In genomic region chr3:185561374-185561943, GRCh38 we compare ENCODE assay signal across 15 cellular contexts. TPM values are rescaled to one million over a fixed set of nuclear protein-coding genes. Genes with fewer than 3 reads are reported as not detected.
DNase-seq lines count a peak whose midpoint lies in the region; ATAC-seq, FAIRE-seq and TF ChIP-seq lines count a peak whose summit lies in the region.
"Had no signal": no experiment of that assay in that cellular context is flagged by ENCODE, and none has a peak within 500 bp of the region (broad histone marks: within the 10 kb centered on the region; RNA-seq: fewer than 3 reads in every experiment).

No MANE protein-coding gene starts in this region.

- POLR2A ChIA-PET in activated CD8-positive, alpha-beta T cell treated with anti-CD3 and anti-CD28 coated beads for 36 hours (lab: Charles Lee) = no interaction called here
- POLR2A ChIA-PET in activated CD8-positive, alpha-beta T cell treated with anti-CD3 and anti-CD28 coated beads, Interleukin-2, amount 10 ng/mL, durations not matched to agents 7 days and 5 days (lab: Charles Lee) = no interaction called here
- POLR2A ChIA-PET in GM12878 (lab: Charles Lee) = interaction anchor here (0.6 kb wide), 1 partner anchor 25 kb away, joined by 4 read pairs; no protein-coding TSS in a partner anchor

- TF ChIP-seq EP300 in GM12878 (IDR thresholded peaks at IDR 0.05; ENCODE audit: borderline replicate concordance in 1 of 2, control insufficient read depth in 1 of 2, low read depth in 2 of 2, low read length in 2 of 2) = no peak

- no peak overlapping the region for H3K4me3 Mint-ChIP-seq in activated CD8-positive, alpha-beta T cell treated with anti-CD3 and anti-CD28 coated beads for 36 hours
- H3K4me3 Mint-ChIP-seq in activated CD8-positive, alpha-beta T cell treated with anti-CD3 and anti-CD28 coated beads, Interleukin-2, amount 10 ng/mL, durations not matched to agents 7 days and 5 days = no peak overlapping the region
- H3K4me3 Mint-ChIP-seq: activated T-helper 1 cell treated with anti-CD3 and anti-CD28 coated beads, Interleukin-12 subunit alpha, Interleukin-12 subunit beta, Interleukin-2, Interleukin-4 antibody, amounts not matched to agents 30 ng/mL and 10 ng/mL and 1 ng/mL, durations not matched to agents 14 hours and 24 hours and 36 hours had no signal

- H3K27ac Mint-ChIP-seq in activated CD8-positive, alpha-beta T cell treated with anti-CD3 and anti-CD28 coated beads for 36 hours = no peak overlapping the region
- H3K27ac Mint-ChIP-seq in activated CD8-positive, alpha-beta T cell treated with anti-CD3 and anti-CD28 coated beads, Interleukin-2, amount 10 ng/mL, durations not matched to agents 7 days and 5 days = no peak overlapping the region
- H3K27ac Mint-ChIP-seq: activated T-helper 1 cell treated with anti-CD3 and anti-CD28 coated beads, Interleukin-12 subunit alpha, Interleukin-12 subunit beta, Interleukin-2, Interleukin-4 antibody, amounts not matched to agents 30 ng/mL and 10 ng/mL and 1 ng/mL, durations not matched to agents 14 hours and 24 hours and 36 hours had no signal

- CTCF ChIA-PET in activated CD8-positive, alpha-beta T cell treated with anti-CD3 and anti-CD28 coated beads for 36 hours (lab: Charles Lee) = interaction anchor here (4.0 kb wide), 1 partner anchor 14 kb away, joined by 26 read pairs; no protein-coding TSS in a partner anchor
- CTCF ChIA-PET in activated CD8-positive, alpha-beta T cell treated with anti-CD3 and anti-CD28 coated beads, Interleukin-2, amount 10 ng/mL, durations not matched to agents 7 days and 5 days (lab: Charles Lee) = interaction anchor here (1.0 kb wide), 1 partner anchor 15 kb away, joined by 7 read pairs; no protein-coding TSS in a partner anchor
- CTCF ChIA-PET in GM12878 (lab: Yijun Ruan, JAX) = interaction anchor here (1.0 to 4.3 kb wide), 3 partner anchors 13 to 198 kb away, joined by 5 to 40 read pairs (median 20); partner anchors contain the start of gene MAP3K13

- no peak for TF ChIP-seq POLR2A in GM12878 (IDR thresholded peaks at IDR 0.05; ENCODE audit: low read depth, low read length)
- TF ChIP-seq POLR2A in testis (IDR thresholded peaks at IDR 0.05) = no peak

- H3K4me3 ChIP-seq in GM12878 (no peak overlapping the region), testis (no peak overlapping the region)

- 58% methylated on average over 8 of the region's 8 CpGs for WGBS in GM12878 (ENCODE audit: insufficient coverage, insufficient replicate concordance, low lambda C conversion rate, missing lambda C conversion rate)
- WGBS in testis, 2 donors = 39 to 43% methylated on average over 8 of the region's 8 CpGs

- peaks cover 3% of the 10 kb centered on the region for H3K27me3 Mint-ChIP-seq in activated CD8-positive, alpha-beta T cell treated with anti-CD3 and anti-CD28 coated beads for 36 hours
- H3K27me3 Mint-ChIP-seq in activated CD8-positive, alpha-beta T cell treated with anti-CD3 and anti-CD28 coated beads, Interleukin-2, amount 10 ng/mL, durations not matched to agents 7 days and 5 days (ENCODE audit: low read depth) = peaks cover 2% of the 10 kb centered on the region

- FAIRE-seq in GM12878 (lab: Jason Lieb, UNC) (no peak), frontal cortex (lab: Jason Lieb, UNC) (no peak)
- FAIRE-seq: HTR-8/SVneo had no signal

- TF ChIP-seq RAD21 in GM12878 (IDR thresholded peaks at IDR 0.05; ENCODE audit: insufficient read depth, low read depth, low read length) = no peak

- H3K36me3 ChIP-seq in GM12878 (ENCODE audit: control insufficient read depth in 2 of 2, insufficient read depth in 2 of 2, low read length in 1 of 2) (no peaks in the 10 kb centered on the region), testis (ENCODE audit: low read depth, missing control alignments) (no peaks in the 10 kb centered on the region)

- peak; percentile 38 for ATAC-seq in activated CD8-positive, alpha-beta T cell treated with anti-CD3 and anti-CD28 coated beads for 36 hours
- ATAC-seq in activated CD8-positive, alpha-beta T cell treated with anti-CD3 and anti-CD28 coated beads, Interleukin-2, amount 10 ng/mL, durations not matched to agents 7 days and 5 days = no peak
- ATAC-seq in GM12878 = no peak
- no peak for ATAC-seq in HG03354 (IDR thresholded peaks at IDR 0.05; ENCODE audit: poor library complexity, severe bottlenecking, unreplicated experiment)

- in situ Hi-C loops in GM12878 (cut with MboI) = no loop called here

- intact Hi-C loops in activated CD8-positive, alpha-beta T cell treated with anti-CD3 and anti-CD28 coated beads for 36 hours (cut with micrococcal nuclease) = no loop called here
- intact Hi-C loops in GM12878 (cut with micrococcal nuclease; ENCODE audit: unreplicated experiment) = no loop called here
- intact Hi-C loops in testis (cut with DNase I; ENCODE audit: low total_unique reads) = no loop called here

- H3K9me3 Mint-ChIP-seq in activated CD8-positive, alpha-beta T cell treated with anti-CD3 and anti-CD28 coated beads for 36 hours = no peaks in the 10 kb centered on the region
- H3K9me3 Mint-ChIP-seq in activated CD8-positive, alpha-beta T cell treated with anti-CD3 and anti-CD28 coated beads, Interleukin-2, amount 10 ng/mL, durations not matched to agents 7 days and 5 days (ENCODE audit: insufficient read depth) = no peaks in the 10 kb centered on the region
- H3K9me3 Mint-ChIP-seq: activated T-helper 1 cell treated with anti-CD3 and anti-CD28 coated beads, Interleukin-12 subunit alpha, Interleukin-12 subunit beta, Interleukin-2, Interleukin-4 antibody, amounts not matched to agents 30 ng/mL and 10 ng/mL and 1 ng/mL, durations not matched to agents 14 hours and 24 hours and 36 hours had no signal

- no peak for DNase-seq in activated CD8-positive, alpha-beta T cell treated with anti-CD3 and anti-CD28 coated beads for 36 hours
- DNase-seq in activated CD8-positive, alpha-beta T cell treated with anti-CD3 and anti-CD28 coated beads, Interleukin-2, amount 10 ng/mL, durations not matched to agents 7 days and 5 days = no peak
- DNase-seq in GM12878 (ENCODE audit: low read depth, low spot score) (no peak), medulla oblongata (ENCODE audit: extremely low spot score) (peak; percentile 29), testis (peak; percentile 52), SW480 (ENCODE audit: low spot score) (no peak), frontal cortex (ENCODE audit: low spot score in 2 of 2) (no peak)
- DNase-seq: central memory CD4-positive, alpha-beta T cell; DMS53; kidney glomerular epithelial cell; NCI-H2029 had no signal

- no TSS peak for BruUV-seq in GM12878 (replicated peaks; lab: Mats Ljungman, UMichigan)

- H3K4me1 Mint-ChIP-seq in activated CD8-positive, alpha-beta T cell treated with anti-CD3 and anti-CD28 coated beads for 36 hours (ENCODE audit: low read depth) = peaks cover 21% of the 10 kb centered on the region
- peaks cover 17% of the 10 kb centered on the region for H3K4me1 Mint-ChIP-seq in activated CD8-positive, alpha-beta T cell treated with anti-CD3 and anti-CD28 coated beads, Interleukin-2, amount 10 ng/mL, durations not matched to agents 7 days and 5 days (ENCODE audit: low read depth)

- RAD21 ChIA-PET in GM12878 (lab: Charles Lee; ENCODE audit: unreplicated experiment) = interaction anchor here (0.7 to 1.2 kb wide), 2 partner anchors 23 to 66 kb away, joined by 3 read pairs; no protein-coding TSS in a partner anchor

- H3K36me3 Mint-ChIP-seq in activated CD8-positive, alpha-beta T cell treated with anti-CD3 and anti-CD28 coated beads for 36 hours (ENCODE audit: low read depth) = no peaks in the 10 kb centered on the region
- H3K36me3 Mint-ChIP-seq in activated CD8-positive, alpha-beta T cell treated with anti-CD3 and anti-CD28 coated beads, Interleukin-2, amount 10 ng/mL, durations not matched to agents 7 days and 5 days (ENCODE audit: low read depth) = no peaks in the 10 kb centered on the region

- H4K20me1 ChIP-seq in GM12878 (ENCODE audit: control insufficient read depth, insufficient read depth) = no peaks in the 10 kb centered on the region

- peak overlapping the region; percentile 47 for H2AFZ ChIP-seq in GM12878 (ENCODE audit: control insufficient read depth, low read depth, low read length)

- SMC1A ChIA-PET in GM12878 (lab: Charles Lee; ENCODE audit: uncharacterized antibody, unreplicated experiment) = interaction anchor here (3.7 kb wide), 1 partner anchor 13 kb away, joined by 23 read pairs; no protein-coding TSS in a partner anchor

- no peak overlapping the region for H3K9ac ChIP-seq in GM12878 (ENCODE audit: control insufficient read depth, insufficient read depth, low read length)

- no peak for TF ChIP-seq CTCF in activated CD8-positive, alpha-beta T cell treated with anti-CD3 and anti-CD28 coated beads for 36 hours (IDR thresholded peaks at IDR 0.05)
- TF ChIP-seq CTCF in GM12878 (IDR thresholded peaks at IDR 0.05 in 2 of 3, conservative IDR thresholded peaks at IDR 0.05 in 1 of 3; ENCODE audit: control insufficient read depth in 2 of 3, extremely low read depth in 1 of 3, insufficient read depth in 1 of 3, low read depth in 3 of 3, low read length in 3 of 3) = no peak
- no peak for TF ChIP-seq CTCF in testis (IDR thresholded peaks at IDR 0.05)

- H3K27ac ChIP-seq in GM12878 (ENCODE audit: control insufficient read depth, insufficient read depth) (no peak overlapping the region), testis (no peak overlapping the region)

- H3K79me2 ChIP-seq in GM12878 (ENCODE audit: control insufficient read depth, insufficient read depth, low read length) = no peaks in the 10 kb centered on the region

- peaks cover 18% of the 10 kb centered on the region for H3K4me1 ChIP-seq in GM12878 (ENCODE audit: control insufficient read depth, insufficient read depth, low read length)
- H3K4me1 ChIP-seq in testis = no peaks in the 10 kb centered on the region

- H3K27me3 ChIP-seq in GM12878 (replicated peaks in 1 of 2; ENCODE audit: control insufficient read depth in 2 of 2, insufficient read depth in 2 of 2, low read length in 1 of 2) (no peaks in the 10 kb centered on the region), testis (no peaks in the 10 kb centered on the region)

- H3K4me2 ChIP-seq in GM12878 (ENCODE audit: control insufficient read depth, insufficient read depth) = peak overlapping the region; percentile 38; the same call in 1 of the 2 replicates

- no peaks in the 10 kb centered on the region for H3K9me3 ChIP-seq in GM12878 (replicated peaks; ENCODE audit: control insufficient read depth, insufficient read depth, low read length)
- no peaks in the 10 kb centered on the region for H3K9me3 ChIP-seq in testis

RNA-seq across cellular contexts. Expression of gene LIPH, which starts 9.1 kb away (rescaled TPM):
- total RNA-seq in activated CD8-positive, alpha-beta T cell treated with anti-CD3 and anti-CD28 coated beads for 36 hours = not detected
- total RNA-seq in activated CD8-positive, alpha-beta T cell treated with anti-CD3 and anti-CD28 coated beads, Interleukin-2, amount 10 ng/mL, durations not matched to agents 7 days and 5 days = not detected
- total RNA-seq in GM12878 (2013; cell fraction: nucleolus; rRNA removed) = 10.0 and 12.6 TPM in 2 replicates
- total RNA-seq in GM12878 (2014; rRNA removed) = 6.8 and 8.0 TPM in 2 replicates
- total RNA-seq in GM12878 (2014; rRNA removed; fragmentation: Illumina TruSeq; extraction: Trizol) = 4.9 and 5.4 TPM in 2 replicates
- total RNA-seq in GM12878 (2021) = 8.8 and 9.1 TPM in 2 replicates
- polyA plus RNA-seq in GM12878 (2011; ENCODE audit: low read depth) = 2.0 TPM
- 11.1 and 11.7 TPM in 2 replicates for polyA plus RNA-seq in GM12878 (2011; rRNA removed)
- 5.0 and 5.6 TPM in 2 replicates for polyA plus RNA-seq in GM12878 (2011; cell fraction: cytosol; rRNA removed)
- 3.1 and 3.6 TPM in 2 replicates for polyA plus RNA-seq in GM12878 (2011; cell fraction: nucleus; rRNA removed)
- polyA plus RNA-seq in GM12878 (2012) = 1.9 and 4.7 TPM in 2 replicates
- polyA plus RNA-seq in GM12878 (2014; fragmentation: Illumina TruSeq; extraction: Trizol) = 7.8 and 11.6 TPM in 2 replicates
- polyA plus RNA-seq in GM12878 (2014; fragmentation: Nextera tagmentation; extraction: Ambion mirVana) = 1 to 10 TPM; 2.2 to 4.7 TPM
- 4.2 and 5.7 TPM in 2 replicates for polyA plus RNA-seq in GM12878 (2014; rRNA removed)
- polyA plus RNA-seq in GM12878 (2016; fragmentation: Nextera tagmentation; extraction: Ambion mirVana) = 1 to 10 TPM; 5.1 TPM
- polyA minus RNA-seq in GM12878 (2011; rRNA and poly(A)+ RNA removed) = 14.4 and 16.4 TPM in 2 replicates
- polyA minus RNA-seq in GM12878 (2011; cell fraction: cytosol; rRNA and poly(A)+ RNA removed) = 4.0 and 5.1 TPM in 2 replicates
- 1.5 and 1.7 TPM in 2 replicates for polyA minus RNA-seq in GM12878 (2011; cell fraction: nucleus; rRNA and poly(A)+ RNA removed)
- total RNA-seq in testis = 10 to 100 TPM; 15.0 to 18.0 TPM
- 4.2 TPM for polyA plus RNA-seq in testis (ENCODE audit: insufficient read depth, low read depth, low replicate concordance)
- total RNA-seq in frontal cortex = not detected
- total RNA-seq: activated T-helper 1 cell treated with anti-CD3 and anti-CD28 coated beads, Interleukin-12 subunit alpha, Interleukin-12 subunit beta, Interleukin-2, Interleukin-4 antibody, amounts not matched to agents 30 ng/mL and 10 ng/mL and 1 ng/mL, durations not matched to agents 14 hours and 24 hours and 36 hours; RPMI7951 had no signal

RNA-seq across cellular contexts. Expression of gene SENP2, which starts 24.6 kb away (rescaled TPM):
- total RNA-seq in activated CD8-positive, alpha-beta T cell treated with anti-CD3 and anti-CD28 coated beads for 36 hours = 10 to 100 TPM; 22.5 to 28.4 TPM
- total RNA-seq in activated CD8-positive, alpha-beta T cell treated with anti-CD3 and anti-CD28 coated beads, Interleukin-2, amount 10 ng/mL, durations not matched to agents 7 days and 5 days = 10 to 100 TPM; 27.5 to 28.9 TPM
- 29.0 and 32.5 TPM in 2 replicates for total RNA-seq in GM12878 (2013; cell fraction: nucleolus; rRNA removed)
- total RNA-seq in GM12878 (2014; rRNA removed) = 18.1 and 28.2 TPM in 2 replicates
- 42.7 and 44.4 TPM in 2 replicates for total RNA-seq in GM12878 (2014; rRNA removed; fragmentation: Illumina TruSeq; extraction: Trizol)
- 35.4 and 36.2 TPM in 2 replicates for total RNA-seq in GM12878 (2021)
- 8.6 TPM for polyA plus RNA-seq in GM12878 (2011; ENCODE audit: low read depth)
- polyA plus RNA-seq in GM12878 (2011; rRNA removed) = 12.1 and 17.4 TPM in 2 replicates
- 3.7 and 4.0 TPM in 2 replicates for polyA plus RNA-seq in GM12878 (2011; cell fraction: cytosol; rRNA removed)
- polyA plus RNA-seq in GM12878 (2011; cell fraction: nucleus; rRNA removed) = 5.4 and 7.2 TPM in 2 replicates
- polyA plus RNA-seq in GM12878 (2012) = 16.3 and 17.2 TPM in 2 replicates
- 36.0 and 42.8 TPM in 2 replicates for polyA plus RNA-seq in GM12878 (2014; fragmentation: Illumina TruSeq; extraction: Trizol)
- polyA plus RNA-seq in GM12878 (2014; fragmentation: Nextera tagmentation; extraction: Ambion mirVana) = 1 to 10 TPM; 9.0 to 9.7 TPM
- 18.8 and 19.7 TPM in 2 replicates for polyA plus RNA-seq in GM12878 (2014; rRNA removed)
- 10 to 100 TPM; 30.5 to 35.1 TPM for polyA plus RNA-seq in GM12878 (2016; fragmentation: Nextera tagmentation; extraction: Ambion mirVana)
- polyA minus RNA-seq in GM12878 (2011; rRNA and poly(A)+ RNA removed) = 6.0 and 11.0 TPM in 2 replicates
- 5.7 and 9.2 TPM in 2 replicates for polyA minus RNA-seq in GM12878 (2011; cell fraction: cytosol; rRNA and poly(A)+ RNA removed)
- 2.8 and 5.5 TPM in 2 replicates for polyA minus RNA-seq in GM12878 (2011; cell fraction: nucleus; rRNA and poly(A)+ RNA removed)
- 10 to 100 TPM; 56.7 to 88.1 TPM for total RNA-seq in testis
- polyA plus RNA-seq in testis (ENCODE audit: insufficient read depth, low read depth, low replicate concordance) = 146 TPM
- total RNA-seq in frontal cortex = 35.9 TPM

Comparison
In these comparisons a context has a peak if more than half of its experiments do, and no peak if none do; other contexts are left out.
1. DNase-seq: peak in medulla oblongata (single experiment) and testis (single experiment); none in activated CD8-positive, alpha-beta T cell treated with anti-CD3 and anti-CD28 coated beads for 36 hours (single experiment), activated CD8-positive, alpha-beta T cell treated with anti-CD3 and anti-CD28 coated beads, Interleukin-2, amount 10 ng/mL, durations not matched to agents 7 days and 5 days (single experiment), GM12878 (single experiment), SW480 (single experiment) and frontal cortex (0 of 2).